In genomic region chr2:9710311-9710710, GRCh38 we compare ENCODE assay signal across 21 cellular contexts.
DNase-seq lines count a peak whose midpoint lies in the region; ATAC-seq, FAIRE-seq and TF ChIP-seq lines count a peak whose summit lies in the region.
"Had no signal": no experiment of that assay in that cellular context is flagged by ENCODE, and none has a peak within 500 bp of the region (broad histone marks: within the 10 kb centered on the region; RNA-seq: fewer than 3 reads in every experiment).

No MANE protein-coding gene starts in this region.

- no peaks in the 10 kb centered on the region for H3K27me3 ChIP-seq in bronchial epithelial cell (ENCODE audit: control insufficient read depth, insufficient read depth, low read length)
- H3K27me3 ChIP-seq: gastroesophageal sphincter, MG63, spleen, transverse colon had no signal

- ATAC-seq in GM18511 (IDR thresholded peaks at IDR 0.05; ENCODE audit: unreplicated experiment) = no peak
- ATAC-seq in sciatic nerve = no peak
- ATAC-seq: gastroesophageal sphincter; HepG2; stimulated activated naive CD8-positive, alpha-beta T cell treated with anti-CD3 and anti-CD28 coated beads, Interleukin-15, Interleukin-2, amounts not matched to agents 100 U/mL and 50 U/mL, for 24 hours had no signal

- H3K4me3 Mint-ChIP-seq in activated CD4-positive, alpha-beta T cell treated with anti-CD3 and anti-CD28 coated beads, Interleukin-2, amount 10 ng/mL, durations not matched to agents 24 days and 14 days = no peak overlapping the region
- H3K4me3 Mint-ChIP-seq: neural crest cell had no signal

- no peaks in the 10 kb centered on the region for H3K9me3 Mint-ChIP-seq in activated CD4-positive, alpha-beta T cell treated with anti-CD3 and anti-CD28 coated beads, Interleukin-2, amount 10 ng/mL, durations not matched to agents 24 days and 14 days
- H3K9me3 Mint-ChIP-seq: neural crest cell had no signal

- H3K4me3 ChIP-seq in bronchial epithelial cell (ENCODE audit: low read depth, low read length) (no peak overlapping the region), kidney (ENCODE audit: low read length in 2 of 2) (no peak overlapping the region)
- H3K4me3 ChIP-seq: gastroesophageal sphincter, MG63, spleen, transverse colon had no signal

- intact Hi-C loops in activated CD4-positive, alpha-beta T cell treated with anti-CD3 and anti-CD28 coated beads, Interleukin-2, amount 10 ng/mL, durations not matched to agents 24 days and 14 days (cut with micrococcal nuclease) = no loop called here
- intact Hi-C loops in kidney (cut with DNase I) = no loop called here
- intact Hi-C loops in sciatic nerve (cut with DNase I) = no loop called here

- peaks cover 46% of the 10 kb centered on the region for H3K4me1 Mint-ChIP-seq in activated CD4-positive, alpha-beta T cell treated with anti-CD3 and anti-CD28 coated beads, Interleukin-2, amount 10 ng/mL, durations not matched to agents 24 days and 14 days

- H3K9ac ChIP-seq in kidney (ENCODE audit: low read length in 2 of 2) = no peak overlapping the region

- H3K27me3 Mint-ChIP-seq in activated CD4-positive, alpha-beta T cell treated with anti-CD3 and anti-CD28 coated beads, Interleukin-2, amount 10 ng/mL, durations not matched to agents 24 days and 14 days = no peaks in the 10 kb centered on the region

- no peak overlapping the region for H3K27ac ChIP-seq in kidney (ENCODE audit: low read depth in 2 of 2, low read length in 2 of 2)
- H3K27ac ChIP-seq: gastroesophageal sphincter, spleen, transverse colon had no signal

- no peak for FAIRE-seq in bronchial epithelial cell (lab: Jason Lieb, UNC)
- FAIRE-seq in kidney (lab: Jason Lieb, UNC) = no peak
- FAIRE-seq: HepG2 had no signal

- peak; percentile 65 for DNase-seq in stimulated activated CD4-positive, alpha-beta T cell treated with anti-CD3 and anti-CD28 coated beads, Interleukin-1b, Interleukin-23, amount 100 ng/mL, for 48 hours
- no peak for DNase-seq in stimulated activated CD4-positive, alpha-beta T cell treated with anti-CD3 and anti-CD28 coated beads, Interleukin-4, amount 100 ng/mL, for 1 hour
- no peak for DNase-seq in activated CD4-positive, alpha-beta T cell treated with anti-CD3 and anti-CD28 coated beads, Interleukin-2, amount 10 ng/mL, durations not matched to agents 24 days and 14 days
- DNase-seq in bronchial epithelial cell (ENCODE audit: low read depth) = peak; percentile 87
- no peak for DNase-seq in kidney
- DNase-seq in sciatic nerve (ENCODE audit: low spot score) = no peak
- DNase-seq: activated CD8-positive, alpha-beta memory T cell treated with anti-CD3 and anti-CD28 coated beads, Interleukin-2, amount 50 U/mL, for 4 hours; AML-193; COR-L47; DND-41; MG63; NCI-H748 treated with DMSO at 0.1 percent for 48 hours; OCI-M1; spleen; stimulated activated naive CD8-positive, alpha-beta T cell treated with anti-CD3 and anti-CD28 coated beads, Interleukin-15, Interleukin-2, amounts not matched to agents 100 U/mL and 50 U/mL, for 24 hours; T-helper 9 cell; transverse colon had no signal

- TF ChIP-seq CTCF in bronchial epithelial cell (IDR thresholded peaks at IDR 0.05; ENCODE audit: insufficient read depth, low read length, severe bottlenecking) = no peak
- TF ChIP-seq CTCF in kidney (IDR thresholded peaks at IDR 0.05; ENCODE audit: borderline replicate concordance, extremely low read depth, insufficient read depth) = no peak

- H3K9me3 ChIP-seq in kidney (ENCODE audit: control insufficient read depth in 1 of 2, low read length in 2 of 2) = no peaks in the 10 kb centered on the region
- H3K9me3 ChIP-seq: MG63, transverse colon had no signal

- H3K4me1 ChIP-seq in kidney (ENCODE audit: control insufficient read depth in 1 of 2, insufficient read depth in 1 of 2, low read depth in 1 of 2, low read length in 2 of 2) = no peaks in the 10 kb centered on the region
- H3K4me1 ChIP-seq: gastroesophageal sphincter, transverse colon had no signal

- H3K27ac Mint-ChIP-seq in activated CD4-positive, alpha-beta T cell treated with anti-CD3 and anti-CD28 coated beads, Interleukin-2, amount 10 ng/mL, durations not matched to agents 24 days and 14 days = peak overlapping the region; percentile 91

- no peaks in the 10 kb centered on the region for H3K36me3 ChIP-seq in bronchial epithelial cell (ENCODE audit: control insufficient read depth, insufficient read depth, low read length)
- no peaks in the 10 kb centered on the region for H3K36me3 ChIP-seq in kidney (ENCODE audit: control insufficient read depth in 1 of 2, insufficient read depth in 2 of 2, low read length in 2 of 2)
- H3K36me3 ChIP-seq: gastroesophageal sphincter, MG63, spleen, transverse colon had no signal

- no peaks in the 10 kb centered on the region for H3K36me3 Mint-ChIP-seq in activated CD4-positive, alpha-beta T cell treated with anti-CD3 and anti-CD28 coated beads, Interleukin-2, amount 10 ng/mL, durations not matched to agents 24 days and 14 days (ENCODE audit: low read depth)

Comparison
In these comparisons a context has a peak if more than half of its experiments do, and no peak if none do; other contexts are left out.
1. DNase-seq: peak in stimulated activated CD4-positive, alpha-beta T cell treated with anti-CD3 and anti-CD28 coated beads, Interleukin-1b, Interleukin-23, amount 100 ng/mL, for 48 hours (single experiment) and bronchial epithelial cell (single experiment); none in stimulated activated CD4-positive, alpha-beta T cell treated with anti-CD3 and anti-CD28 coated beads, Interleukin-4, amount 100 ng/mL, for 1 hour (single experiment), activated CD4-positive, alpha-beta T cell treated with anti-CD3 and anti-CD28 coated beads, Interleukin-2, amount 10 ng/mL, durations not matched to agents 24 days and 14 days (single experiment), kidney (single experiment) and sciatic nerve (single experiment).